9 cellular contexts compared by ENCODE assay signal in the genomic region with DNA sequence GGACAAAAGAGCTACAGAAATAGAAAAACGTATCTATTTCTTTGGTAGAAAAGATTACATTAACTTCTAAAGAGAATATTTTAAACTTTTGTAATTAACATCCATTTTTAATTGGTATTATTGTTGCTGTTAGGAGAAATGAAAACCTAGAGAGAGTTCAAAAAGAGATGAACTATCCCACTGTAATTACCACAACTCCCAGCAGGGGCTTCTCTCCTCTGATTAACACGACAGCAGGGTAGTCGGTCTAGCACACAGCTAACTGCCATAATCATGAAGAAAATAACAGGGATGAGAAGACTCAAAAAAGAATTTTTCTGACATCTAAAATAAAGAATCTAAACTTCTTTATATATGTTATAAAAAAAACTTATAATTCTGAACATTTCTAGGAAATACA.
DNase-seq lines count a peak whose midpoint lies in the region; FAIRE-seq and TF ChIP-seq lines count a peak whose summit lies in the region.
"Had no signal": no experiment of that assay in that cellular context is flagged by ENCODE, and none has a peak within 500 bp of the region (broad histone marks: within the 10 kb centered on the region; RNA-seq: fewer than 3 reads in every experiment).

No MANE protein-coding gene starts in this region.

- no peaks in the 10 kb centered on the region for H3K79me2 ChIP-seq in astrocyte (ENCODE audit: insufficient read depth, low read length)

- H2AFZ ChIP-seq in astrocyte (ENCODE audit: low read depth, low read length) = no peak overlapping the region

- no peaks in the 10 kb centered on the region for H3K4me1 ChIP-seq in astrocyte (ENCODE audit: insufficient read depth, low read length)

- no peaks in the 10 kb centered on the region for H3K36me3 ChIP-seq in astrocyte (ENCODE audit: insufficient read depth, low read length)

- peaks cover 4% of the 10 kb centered on the region for H3K9me3 Mint-ChIP-seq in astrocyte (ENCODE audit: unreplicated experiment)
- H3K9me3 Mint-ChIP-seq in nephron = no peaks in the 10 kb centered on the region

- H3K27me3 Mint-ChIP-seq in astrocyte (ENCODE audit: low read depth, unreplicated experiment) (no peaks in the 10 kb centered on the region), nephron (ENCODE audit: low read depth) (no peaks in the 10 kb centered on the region)

- H3K27ac Mint-ChIP-seq in astrocyte (ENCODE audit: unreplicated experiment) (no peak overlapping the region), nephron (no peak overlapping the region)

- H3K9me3 ChIP-seq in astrocyte (ENCODE audit: insufficient read depth, low read depth, low read length) = peaks cover 2% of the 10 kb centered on the region

- no peaks in the 10 kb centered on the region for H4K20me1 ChIP-seq in astrocyte (ENCODE audit: insufficient read depth, low read length)

- no peaks in the 10 kb centered on the region for H3K27me3 ChIP-seq in astrocyte (ENCODE audit: insufficient read depth, low read length)

- H3K4me1 Mint-ChIP-seq in astrocyte (ENCODE audit: low read depth, unreplicated experiment) (peaks cover 6% of the 10 kb centered on the region), nephron (no peaks in the 10 kb centered on the region)

- H3K4me3 Mint-ChIP-seq in astrocyte (ENCODE audit: unreplicated experiment) = no peak overlapping the region
- H3K4me3 Mint-ChIP-seq in nephron = no peak overlapping the region

- H3K36me3 Mint-ChIP-seq in astrocyte (ENCODE audit: low read depth, unreplicated experiment) (no peaks in the 10 kb centered on the region), nephron (ENCODE audit: low read depth) (peaks cover 3% of the 10 kb centered on the region)

- H3K4me2 ChIP-seq in astrocyte (ENCODE audit: low read length) = no peak overlapping the region

- TF ChIP-seq CTCF in astrocyte (IDR thresholded peaks at IDR 0.05; ENCODE audit: insufficient read depth, low read depth, low read length) = peak; percentile 47
- TF ChIP-seq CTCF in nephron (IDR thresholded peaks at IDR 0.05; ENCODE audit: unreplicated experiment in 3 of 3) = peak; percentile 47 to 70 (median 55)

- no peak overlapping the region for H3K9ac ChIP-seq in astrocyte (ENCODE audit: low read length)

- DNase-seq in H4 (ENCODE audit: low spot score) = peak; percentile 22
- DNase-seq in NCI-H1417 treated with DMSO at 0.1 percent for 48 hours (lab: John Stamatoyannopoulos, UW) = peak; percentile 30
- no peak for DNase-seq in astrocyte (ENCODE audit: low read depth)
- DNase-seq in caudate nucleus (lab: John Stamatoyannopoulos, UW) = no peak
- no peak for DNase-seq in dermis blood vessel endothelial cell
- no peak for DNase-seq in Ammon's horn (ENCODE audit: low spot score)
- no peak for DNase-seq in DMS79 treated with DMSO at 0.1 percent for 48 hours (lab: John Stamatoyannopoulos, UW)
- DNase-seq: activated CD8-positive, alpha-beta memory T cell treated with anti-CD3 and anti-CD28 coated beads, Interleukin-2, amount 50 U/mL, for 48 hours had no signal

- H3K27ac ChIP-seq in astrocyte (ENCODE audit: low read depth, low read length) (no peak overlapping the region), caudate nucleus (ENCODE audit: low read depth, low read length) (no peak overlapping the region)

- no peak for FAIRE-seq in astrocyte (lab: Jason Lieb, UNC)

- H3K4me3 ChIP-seq in astrocyte (ENCODE audit: insufficient read depth, low read depth, low read length) = no peak overlapping the region

Comparison
In these comparisons a context has a peak if more than half of its experiments do, and no peak if none do; other contexts are left out.
1. DNase-seq: peak in H4 (single experiment) and NCI-H1417 treated with DMSO at 0.1 percent for 48 hours (single experiment); none in astrocyte (single experiment), caudate nucleus (0 of 61), dermis blood vessel endothelial cell (single experiment), Ammon's horn (single experiment) and DMS79 treated with DMSO at 0.1 percent for 48 hours (single experiment).